In the genomic region with DNA sequence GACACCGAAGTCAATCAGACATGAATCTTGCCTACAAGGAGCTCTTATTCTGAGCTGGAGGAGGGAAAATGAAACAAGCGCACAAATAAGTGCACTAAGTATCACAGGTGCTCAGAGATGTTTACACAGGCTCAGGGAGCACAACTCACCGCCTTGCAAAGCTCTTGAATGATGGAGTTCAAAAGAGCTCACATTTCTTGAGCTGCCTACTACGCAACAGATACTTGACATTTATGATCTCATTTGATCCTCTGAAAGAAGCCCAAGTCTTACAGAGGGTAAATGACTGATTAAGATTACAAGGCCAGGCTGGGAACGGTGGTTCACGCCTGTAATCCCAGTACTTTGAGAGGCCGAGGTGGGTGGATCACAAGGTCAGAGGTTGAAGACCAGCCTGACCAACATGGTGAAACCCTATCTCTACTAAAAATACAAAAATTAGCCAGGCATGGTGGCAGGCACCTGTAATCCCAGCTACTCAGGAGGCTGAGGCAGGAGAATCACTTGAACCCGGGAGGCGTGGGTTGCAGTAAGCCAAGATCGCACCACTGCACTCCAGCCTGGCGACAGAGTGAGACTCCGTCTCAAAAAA, we compare ENCODE assay signal across 8 cellular contexts. TPM values are rescaled to one million over a fixed set of nuclear protein-coding genes. Genes with fewer than 3 reads are reported as not detected.
DNase-seq lines count a peak whose midpoint lies in the region; ATAC-seq, FAIRE-seq and TF ChIP-seq lines count a peak whose summit lies in the region.
"Not testable (repeated sequence)": the region's sequence is repeated elsewhere in the genome, so short reads cannot be mapped to it uniquely, and the experiment has no call there.

No MANE protein-coding gene starts in this region.

- POLR2A ChIA-PET in H1 (lab: Charles Lee; ENCODE audit: partially characterized antibody) = interaction anchor here (1.3 kb wide), 1 partner anchor 175 kb away, joined by 3 read pairs; no protein-coding TSS in a partner anchor

- peaks cover 30% of the 10 kb centered on the region for H3K4me1 ChIP-seq in KMS-11 (ENCODE audit: low read depth, poor library complexity, severe bottlenecking)
- peaks cover 0 to 28% (median 11%) of the 10 kb centered on the region in 4 experiments; a peak in 6 of 7 replicates for H3K4me1 ChIP-seq in H1 (replicated peaks in 1 of 4; ENCODE audit: control insufficient read depth in 3 of 4, insufficient read depth in 4 of 4, low read length in 3 of 4)
- H3K4me1 ChIP-seq in lower lobe of right lung = peaks cover 35% of the 10 kb centered on the region
- H3K4me1 ChIP-seq in parathyroid adenoma = peaks cover 27% of the 10 kb centered on the region
- peaks cover 13 to 40% (median 17%) of the 10 kb centered on the region in 4 donors for H3K4me1 ChIP-seq in upper lobe of left lung

- H3K27me3 ChIP-seq in KMS-11 (ENCODE audit: insufficient read depth, low read depth); WERI-Rb-1 (ENCODE audit: insufficient read depth, low read depth, severe bottlenecking); H1 (replicated peaks in 1 of 4; ENCODE audit: control insufficient read depth in 3 of 4, extremely low read depth in 1 of 4, insufficient read depth in 3 of 4, low read length in 3 of 4); lower lobe of right lung (ENCODE audit: low read depth); parathyroid adenoma (ENCODE audit: control insufficient read depth, insufficient read depth, low read length); upper lobe of left lung: not testable (repeated sequence)

- not testable (repeated sequence) for H2BK12ac ChIP-seq in H1 (ENCODE audit: low read depth, low read length)

- H3K14ac ChIP-seq in H1 (ENCODE audit: insufficient read length) = not testable (repeated sequence)

- not testable (repeated sequence) for FAIRE-seq in H1 (lab: Jason Lieb, UNC)

- not testable (repeated sequence) for H3K23ac ChIP-seq in H1 (ENCODE audit: insufficient read length)

- intact Hi-C loops in lower lobe of right lung (cut with DNase I) = not testable (repeated sequence)

- 0 out of 2 replicates have a peak, but pooled peaks have one; percentile 49 for TF ChIP-seq CTCF in C4-2B (conservative IDR thresholded peaks at IDR 0.05)
- not testable (repeated sequence) for TF ChIP-seq CTCF in KMS-11 (conservative IDR thresholded peaks at IDR 0.05; ENCODE audit: low read depth, low read length); WERI-Rb-1 (IDR thresholded peaks at IDR 0.05; ENCODE audit: low read depth, low read length); H1 (IDR thresholded peaks at IDR 0.05; ENCODE audit: control extremely low read depth in 1 of 3, insufficient read depth in 1 of 3, low read depth in 1 of 3, low read length in 3 of 3); lower lobe of right lung (IDR thresholded peaks at IDR 0.05); parathyroid adenoma (IDR thresholded peaks at IDR 0.05); upper lobe of left lung (IDR thresholded peaks at IDR 0.05)

- H2BK5ac ChIP-seq in H1 (ENCODE audit: low read depth, low read length) = peak overlapping the region; percentile 38; the same call in 1 of the 2 replicates

- H2AK5ac ChIP-seq in H1 (ENCODE audit: low read depth, low read length) = not testable (repeated sequence)

- peak overlapping the region; percentile 27; the same call in 1 of the 2 replicates for H3K18ac ChIP-seq in H1 (ENCODE audit: extremely low read depth, low read length)

- H2BK120ac ChIP-seq in H1 (replicated peaks; ENCODE audit: low read depth, low read length) = not testable (repeated sequence)

- H3K4me3 ChIP-seq in KMS-11 (IDR thresholded peaks at IDR 0.05; ENCODE audit: insufficient read depth, low read depth, low read length); WERI-Rb-1 (ENCODE audit: low read depth, low read length); H1 (ENCODE audit: extremely low read depth in 1 of 4, insufficient read depth in 2 of 4, low read depth in 3 of 4, low read length in 4 of 4); lower lobe of right lung; parathyroid adenoma (ENCODE audit: low read depth, low read length); upper lobe of left lung: not testable (repeated sequence)

- H3K79me2 ChIP-seq in KMS-11 (ENCODE audit: insufficient read depth, low read depth) = peaks cover 14% of the 10 kb centered on the region; the same call in 1 of the 2 replicates
- H3K79me2 ChIP-seq in H1 (ENCODE audit: control insufficient read depth in 1 of 2, insufficient read depth in 2 of 2, low read length in 2 of 2); parathyroid adenoma: not testable (repeated sequence)

- H3K4ac ChIP-seq in H1 (replicated peaks; ENCODE audit: insufficient read length, low read depth, low read length) = not testable (repeated sequence)

- not testable (repeated sequence) for H3K9me3 ChIP-seq in WERI-Rb-1 (ENCODE audit: severe bottlenecking); H1 (ENCODE audit: insufficient read depth in 2 of 2, low read depth in 1 of 2, low read length in 1 of 2); lower lobe of right lung; parathyroid adenoma (ENCODE audit: control insufficient read depth, low read length); upper lobe of left lung

- H2AFZ ChIP-seq in KMS-11 (ENCODE audit: low read depth); H1 (ENCODE audit: low read length); parathyroid adenoma: not testable (repeated sequence)

- H2BK20ac ChIP-seq in H1 (ENCODE audit: low read length) = not testable (repeated sequence)

- H3K56ac ChIP-seq in H1 (replicated peaks; ENCODE audit: insufficient read length, low read depth, low read length) = not testable (repeated sequence)

- peak overlapping the region; percentile 38; the same call in 1 of the 2 replicates for H3K4me2 ChIP-seq in KMS-11
- H3K4me2 ChIP-seq in H1 (ENCODE audit: insufficient read depth in 1 of 2, low read depth in 2 of 2, low read length in 2 of 2); parathyroid adenoma (ENCODE audit: low read length): not testable (repeated sequence)

- H4K20me1 ChIP-seq in KMS-11 (ENCODE audit: insufficient read depth); H1 (replicated peaks in 1 of 2; ENCODE audit: control insufficient read depth in 1 of 2, insufficient read depth in 2 of 2, low read length in 2 of 2): not testable (repeated sequence)

- H3K27ac ChIP-seq in C4-2B; KMS-11; H1 (ENCODE audit: low read depth, low read length): not testable (repeated sequence)
- peak overlapping the region; percentile 49 for H3K27ac ChIP-seq in WERI-Rb-1
- H3K27ac ChIP-seq in lower lobe of right lung = peak overlapping the region; percentile 73
- H3K27ac ChIP-seq in parathyroid adenoma = peak overlapping the region; percentile 47
- H3K27ac ChIP-seq in upper lobe of left lung = peak overlapping the region; percentile 37 to 76 (median 70)

- not testable (repeated sequence) for TF ChIP-seq EP300 in H1 (IDR thresholded peaks at IDR 0.05; ENCODE audit: borderline replicate concordance in 1 of 2, low read depth in 2 of 2, low read length in 2 of 2)
- peak in 1 of 4 donors; percentile 18 for TF ChIP-seq EP300 in upper lobe of left lung (IDR thresholded peaks at IDR 0.05)

- H3K9ac ChIP-seq in KMS-11; H1 (replicated peaks in 1 of 4; ENCODE audit: extremely low read depth in 1 of 4, low read depth in 3 of 4, low read length in 3 of 4); parathyroid adenoma: not testable (repeated sequence)

- H3K79me1 ChIP-seq in H1 (ENCODE audit: low read depth, low read length) = not testable (repeated sequence)

- 90% methylated on average over 11 of the region's 12 CpGs; no CpG with 5 or more reads in 1 of the 2 experiments for WGBS in H1 (ENCODE audit: extremely low coverage in 1 of 2, insufficient coverage in 1 of 2, insufficient read length in 1 of 2, insufficient replicate concordance in 2 of 2, low coverage in 1 of 2, low lambda C conversion rate in 2 of 2, missing lambda C conversion rate in 1 of 2), 2 experiments
- WGBS in upper lobe of left lung, 2 donors = 71 to 79% methylated on average over 12 of the region's 12 CpGs

- not testable (repeated sequence) for H3K23me2 ChIP-seq in H1 (ENCODE audit: low read depth, low read length)

- not testable (repeated sequence) for H3K36me3 ChIP-seq in KMS-11 (ENCODE audit: insufficient read depth); WERI-Rb-1; H1 (ENCODE audit: control insufficient read depth in 2 of 4, insufficient read depth in 4 of 4, low read length in 3 of 4); lower lobe of right lung; parathyroid adenoma (ENCODE audit: control insufficient read depth, insufficient read depth, low read length); upper lobe of left lung

- DNase-seq in NCI-H2171 (lab: John Stamatoyannopoulos, UW) (peak; percentile 23), upper lobe of left lung (peak in 1 of 2 donors; percentile 70)
- not testable (repeated sequence) for DNase-seq in WERI-Rb-1; H1 (ENCODE audit: low read depth in 1 of 2, low spot score in 2 of 2); lower lobe of right lung

- H4K91ac ChIP-seq in H1 (replicated peaks; ENCODE audit: insufficient read length, low read length) = not testable (repeated sequence)

- not testable (repeated sequence) for H4K5ac ChIP-seq in H1 (ENCODE audit: insufficient read length, low read depth, low read length)

- CTCF ChIA-PET in H1 (lab: Charles Lee; ENCODE audit: partially characterized antibody) = interaction anchor here (0.7 to 15.6 kb wide), 51 partner anchors 9 to 384 kb away, joined by 3 to 262 read pairs (median 5); a partner anchor contains a TSS

- not testable (repeated sequence) for TF ChIP-seq POLR2A in H1 (IDR thresholded peaks at IDR 0.05; ENCODE audit: control extremely low read depth in 1 of 2, low read depth in 2 of 2, low read length in 2 of 2); upper lobe of left lung (IDR thresholded peaks at IDR 0.05)

- H4K8ac ChIP-seq in H1 (ENCODE audit: extremely low read depth, insufficient read depth, low read length) = not testable (repeated sequence)

- peak overlapping the region; percentile 95; the same call in 1 of the 2 replicates for H2BK15ac ChIP-seq in H1 (ENCODE audit: low read length)

- ATAC-seq in lower lobe of right lung (peak; percentile 87 to 89), upper lobe of left lung (ENCODE audit: low FRiP score in 2 of 2) (peak; percentile 27 to 81)

- TF ChIP-seq RAD21 in H1 (IDR thresholded peaks at IDR 0.05 in 1 of 2, conservative IDR thresholded peaks at IDR 0.05 in 1 of 2; ENCODE audit: low read depth in 2 of 2, low read length in 2 of 2) = not testable (repeated sequence)

RNA-seq across cellular contexts. Expression of a gene that starts 19.6 kb away (rescaled TPM):
- 24.0 and 28.1 TPM in 2 replicates for total RNA-seq in H1 (2021; fragmentation: NEBNext Ultra II Directional; extraction: Animal tissue kit (Norgen Biotek cat#: 25700))
- polyA plus RNA-seq in H1 (2011; rRNA removed) = 10.1 and 10.7 TPM in 2 replicates
- polyA plus RNA-seq in H1 (2011; cell fraction: cytosol; rRNA removed) = 11.6 TPM
- 25.9 TPM for polyA plus RNA-seq in H1 (2011; cell fraction: nucleus; rRNA removed)
- 14.3 to 16.7 TPM (median 15.9 TPM) in 4 replicates for polyA plus RNA-seq in H1 (2012, experiment 1 of 2)
- 10.5 TPM for polyA plus RNA-seq in H1 (2012, experiment 2 of 2)
- polyA plus RNA-seq in H1 (2013, experiment 1 of 2) = 11.5 TPM
- 11.2 TPM for polyA plus RNA-seq in H1 (2013, experiment 2 of 2)
- polyA minus RNA-seq in H1 (2011; rRNA and poly(A)+ RNA removed) = 58.8 and 81.3 TPM in 2 replicates
- polyA minus RNA-seq in H1 (2011; cell fraction: cytosol; rRNA and poly(A)+ RNA removed) = 16.9 TPM
- 37.0 TPM for polyA minus RNA-seq in H1 (2011; cell fraction: nucleus; rRNA and poly(A)+ RNA removed)
- total RNA-seq in lower lobe of right lung (25.7 TPM), upper lobe of left lung (10 to 100 TPM; 18.9 to 31.4 (median 26.8) TPM)
